Comparison of ENCODE assay signal across 9 cellular contexts in the genomic region with DNA sequence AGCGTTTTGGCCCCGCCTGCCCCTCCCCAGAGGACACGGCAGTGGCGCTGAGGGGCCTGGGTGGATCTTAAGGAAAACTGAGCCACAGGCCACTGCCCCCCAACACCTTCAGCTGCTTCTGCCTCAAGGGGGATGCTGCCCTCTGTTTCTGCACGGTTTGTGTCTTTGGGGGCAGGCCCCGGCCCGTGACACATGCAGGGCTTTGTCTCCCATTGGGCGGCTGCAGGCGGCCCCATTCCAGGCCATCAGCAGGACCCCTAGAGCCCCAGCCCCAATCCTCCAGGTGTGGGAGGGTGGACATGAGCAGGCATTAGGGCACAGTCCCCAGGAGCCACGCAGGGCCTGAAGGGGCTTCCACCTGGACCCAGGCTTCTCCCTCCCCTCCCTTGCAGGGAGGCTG. TPM values are rescaled to one million over a fixed set of nuclear protein-coding genes. Genes with fewer than 3 reads are reported as not detected.
DNase-seq lines count a peak whose midpoint lies in the region; ATAC-seq and TF ChIP-seq lines count a peak whose summit lies in the region.
"Had no signal": no experiment of that assay in that cellular context is flagged by ENCODE, and none has a peak within 500 bp of the region (broad histone marks: within the 10 kb centered on the region; RNA-seq: fewer than 3 reads in every experiment).

No MANE protein-coding gene starts in this region.

- H2AFZ ChIP-seq in Loucy (ENCODE audit: low read length) (no peak overlapping the region; the same call in 1 of the 2 replicates), parathyroid adenoma (peak overlapping the region; percentile 57)

- H3K4me1 Mint-ChIP-seq in activated CD4-positive, alpha-beta memory T cell treated with anti-CD3 and anti-CD28 coated beads for 36 hours (ENCODE audit: low read depth) = peaks cover 3% of the 10 kb centered on the region

- H4K20me1 ChIP-seq in BLaER1 (no peaks in the 10 kb centered on the region), Loucy (ENCODE audit: insufficient read depth, low read length, poor library complexity, severe bottlenecking) (no peaks in the 10 kb centered on the region)

- H3K27ac ChIP-seq in BLaER1 = 0 out of 2 replicates have a peak overlapping the region, but pooled peaks have one; percentile 26
- no peak overlapping the region for H3K27ac ChIP-seq in iPS-18a (ENCODE audit: low read length)
- no peak overlapping the region for H3K27ac ChIP-seq in parathyroid adenoma
- H3K27ac ChIP-seq: RWPE1 had no signal

- H3K27me3 Mint-ChIP-seq in activated CD4-positive, alpha-beta memory T cell treated with anti-CD3 and anti-CD28 coated beads for 36 hours = peaks cover 34% of the 10 kb centered on the region

- no peak overlapping the region for H3K27ac Mint-ChIP-seq in activated CD4-positive, alpha-beta memory T cell treated with anti-CD3 and anti-CD28 coated beads for 36 hours

- no peaks in the 10 kb centered on the region for H3K36me3 Mint-ChIP-seq in activated CD4-positive, alpha-beta memory T cell treated with anti-CD3 and anti-CD28 coated beads for 36 hours

- H3K9me2 ChIP-seq in Loucy (replicated peaks; ENCODE audit: low read depth, low read length) = no peaks in the 10 kb centered on the region

- H3K4me3 ChIP-seq in BLaER1 (0 out of 2 replicates have a peak overlapping the region, but pooled peaks have one; percentile 33), Loucy (ENCODE audit: low read length, poor library complexity, severe bottlenecking) (no peak overlapping the region), iPS-18a (ENCODE audit: low read length) (peak overlapping the region; percentile 35), parathyroid adenoma (ENCODE audit: low read depth, low read length) (no peak overlapping the region)

- TF ChIP-seq CTCF in Loucy (conservative IDR thresholded peaks at IDR 0.05; ENCODE audit: low read length) (no peak), parathyroid adenoma (IDR thresholded peaks at IDR 0.05) (no peak)

- DNase-seq in activated CD4-positive, alpha-beta memory T cell treated with anti-CD3 and anti-CD28 coated beads for 36 hours = no peak
- DNase-seq in left lobe of liver (ENCODE audit: low spot score) = no peak

- H3K79me2 ChIP-seq in Loucy (ENCODE audit: insufficient read depth, low read length) = no peaks in the 10 kb centered on the region
- H3K79me2 ChIP-seq in parathyroid adenoma = no peaks in the 10 kb centered on the region

- H3K9me3 Mint-ChIP-seq in activated CD4-positive, alpha-beta memory T cell treated with anti-CD3 and anti-CD28 coated beads for 36 hours = no peaks in the 10 kb centered on the region

- H3K27me3 ChIP-seq in BLaER1 (no peaks in the 10 kb centered on the region), Loucy (ENCODE audit: insufficient read depth, low read length, poor library complexity, severe bottlenecking) (no peaks in the 10 kb centered on the region), iPS-18a (ENCODE audit: control insufficient read depth, insufficient read depth, low read length) (no peaks in the 10 kb centered on the region), parathyroid adenoma (ENCODE audit: control insufficient read depth, insufficient read depth, low read length) (peaks cover 4% of the 10 kb centered on the region)

- CTCF ChIA-PET in activated CD4-positive, alpha-beta memory T cell treated with anti-CD3 and anti-CD28 coated beads for 36 hours (lab: Charles Lee) = interaction anchor here (1.1 to 1.4 kb wide), 2 partner anchors 25 to 421 kb away, joined by 3 read pairs; no protein-coding TSS in a partner anchor

- H3K4me3 Mint-ChIP-seq in activated CD4-positive, alpha-beta memory T cell treated with anti-CD3 and anti-CD28 coated beads for 36 hours = no peak overlapping the region

- H3K9ac ChIP-seq in BLaER1 (no peak overlapping the region), Loucy (ENCODE audit: low read depth, low read length, poor library complexity, severe bottlenecking) (no peak overlapping the region), iPS-18a (ENCODE audit: low read length) (no peak overlapping the region), parathyroid adenoma (no peak overlapping the region)

- POLR2A ChIA-PET in activated CD4-positive, alpha-beta memory T cell treated with anti-CD3 and anti-CD28 coated beads for 36 hours (lab: Charles Lee) = no interaction called here

- intact Hi-C loops in activated CD4-positive, alpha-beta memory T cell treated with anti-CD3 and anti-CD28 coated beads for 36 hours (cut with micrococcal nuclease) = loop anchor here (1.0 kb wide), 1 partner anchor 421 kb away; no protein-coding TSS in a partner anchor

- H3K4me2 ChIP-seq in BLaER1 (peak overlapping the region; percentile 78), Loucy (ENCODE audit: low read depth, low read length, poor library complexity, severe bottlenecking) (peak overlapping the region; percentile 50), parathyroid adenoma (ENCODE audit: low read length) (no peak overlapping the region)

- H3K9me3 ChIP-seq in BLaER1 (no peaks in the 10 kb centered on the region), Loucy (ENCODE audit: insufficient read depth, low read depth, low read length) (no peaks in the 10 kb centered on the region), iPS-18a (ENCODE audit: control insufficient read depth, low read depth, low read length) (no peaks in the 10 kb centered on the region), parathyroid adenoma (ENCODE audit: control insufficient read depth, low read length) (no peaks in the 10 kb centered on the region)

- H3K4me1 ChIP-seq in BLaER1 (peaks cover 29% of the 10 kb centered on the region), Loucy (ENCODE audit: insufficient read depth, low read length, poor library complexity, severe bottlenecking) (no peaks in the 10 kb centered on the region), iPS-18a (ENCODE audit: control insufficient read depth, low read depth, low read length) (peaks cover 4% of the 10 kb centered on the region), parathyroid adenoma (no peaks in the 10 kb centered on the region)

- H3F3A ChIP-seq in Loucy (ENCODE audit: low read depth) = no peaks in the 10 kb centered on the region

- H3K36me3 ChIP-seq in BLaER1 (no peaks in the 10 kb centered on the region), Loucy (ENCODE audit: insufficient read depth, low read length) (no peaks in the 10 kb centered on the region), iPS-18a (ENCODE audit: control insufficient read depth, low read depth, low read length) (no peaks in the 10 kb centered on the region), parathyroid adenoma (ENCODE audit: control insufficient read depth, insufficient read depth, low read length) (no peaks in the 10 kb centered on the region)

- ATAC-seq in HG03095 (IDR thresholded peaks at IDR 0.05; ENCODE audit: unreplicated experiment) (no peak), GM18511 (IDR thresholded peaks at IDR 0.05; ENCODE audit: unreplicated experiment) (no peak), left lobe of liver (no peak)

RNA-seq across cellular contexts. Expression of gene PPP2R2D, which starts 25.3 kb away (rescaled TPM):
- total RNA-seq in activated CD4-positive, alpha-beta memory T cell treated with anti-CD3 and anti-CD28 coated beads for 36 hours = 10 to 100 TPM; 31.9 to 32.3 TPM
- 15.4 TPM for total RNA-seq in left lobe of liver

Comparison
In these comparisons a context has a peak if more than half of its experiments do, and no peak if none do; other contexts are left out.
1. H3K4me3 ChIP-seq: peak in BLaER1 (single experiment) and iPS-18a (single experiment); none in Loucy (single experiment) and parathyroid adenoma (single experiment).